8 cellular contexts compared by ENCODE assay signal in genomic region chr17:57810740-57811632, GRCh38. TPM values are rescaled to one million over a fixed set of nuclear protein-coding genes. Genes with fewer than 3 reads are reported as not detected.
A peak's percentile ranks its signal among the peaks of the same experiment; 100 is the strongest.
DNase-seq lines count a peak whose midpoint lies in the region; ATAC-seq, FAIRE-seq and TF ChIP-seq lines count a peak whose summit lies in the region.

No MANE protein-coding gene starts in this region.

- POLR2A ChIA-PET in activated CD4-positive, alpha-beta memory T cell treated with anti-CD3 and anti-CD28 coated beads for 36 hours (lab: Charles Lee): no interaction called here

- WGBS in thyroid gland, 2 donors: 25 to 32% methylated on average over 11 to 27 of the region's 31 CpGs

- peaks cover 2% of the 10 kb centered on the region for H3K9me3 Mint-ChIP-seq in astrocyte (ENCODE audit: unreplicated experiment)
- no peaks in the 10 kb centered on the region for H3K9me3 Mint-ChIP-seq in activated CD4-positive, alpha-beta memory T cell treated with anti-CD3 and anti-CD28 coated beads for 36 hours

- H3K4me1 Mint-ChIP-seq in astrocyte (ENCODE audit: low read depth, unreplicated experiment): peaks cover 3% of the 10 kb centered on the region
- H3K4me1 Mint-ChIP-seq in activated CD4-positive, alpha-beta memory T cell treated with anti-CD3 and anti-CD28 coated beads for 36 hours (ENCODE audit: low read depth): no peaks in the 10 kb centered on the region

- DNase-seq in COLO668 (lab: John Stamatoyannopoulos, UW; ENCODE audit: unreplicated experiment) (peak; percentile 33), NCI-H1694 treated with DMSO at 0.1 percent for 48 hours (lab: John Stamatoyannopoulos, UW) (peak; percentile 96), astrocyte (ENCODE audit: low read depth) (peak; percentile 72), kidney tubule cell (ENCODE audit: low spot score) (peak; percentile 78), thyroid gland (peak; percentile 23 to 46)
- DNase-seq in activated CD4-positive, alpha-beta memory T cell treated with anti-CD3 and anti-CD28 coated beads for 36 hours: no peak
- DNase-seq in activated naive CD4-positive, alpha-beta T cell treated with anti-CD3 and anti-CD28 coated beads, Interleukin-2, amount 50 U/mL, for 16 hours: no peak

- H2AFZ ChIP-seq in astrocyte (ENCODE audit: low read depth, low read length): peak overlapping the region; percentile 13

- intact Hi-C loops in thyroid gland (cut with DNase I): no loop called here
- intact Hi-C loops in activated CD4-positive, alpha-beta memory T cell treated with anti-CD3 and anti-CD28 coated beads for 36 hours (cut with micrococcal nuclease): no loop called here

- H3K79me2 ChIP-seq in astrocyte (ENCODE audit: insufficient read depth, low read length): no peaks in the 10 kb centered on the region

- FAIRE-seq in astrocyte (lab: Jason Lieb, UNC): no peak

- no peaks in the 10 kb centered on the region for H3K9me3 ChIP-seq in astrocyte (ENCODE audit: insufficient read depth, low read depth, low read length)
- no peaks in the 10 kb centered on the region for H3K9me3 ChIP-seq in thyroid gland

- H3K4me3 ChIP-seq in astrocyte (ENCODE audit: insufficient read depth, low read depth, low read length): peak overlapping the region; percentile 30
- no peak overlapping the region for H3K4me3 ChIP-seq in thyroid gland (replicated peaks in 1 of 3)

- H3K27ac ChIP-seq in astrocyte (ENCODE audit: low read depth, low read length): peak overlapping the region; percentile 25
- no peak overlapping the region for H3K27ac ChIP-seq in thyroid gland

- TF ChIP-seq CTCF in astrocyte (IDR thresholded peaks at IDR 0.05; ENCODE audit: insufficient read depth, low read depth, low read length): no peak
- no peak for TF ChIP-seq CTCF in thyroid gland (IDR thresholded peaks at IDR 0.05)

- no peak for ATAC-seq in HG02798 (IDR thresholded peaks at IDR 0.05; ENCODE audit: poor library complexity, unreplicated experiment)

- peak overlapping the region; percentile 35 for H3K9ac ChIP-seq in astrocyte (ENCODE audit: low read length)

- H4K20me1 ChIP-seq in astrocyte (ENCODE audit: insufficient read depth, low read length): peaks cover 7% of the 10 kb centered on the region

- H3K4me1 ChIP-seq in astrocyte (ENCODE audit: insufficient read depth, low read length) (peaks cover 17% of the 10 kb centered on the region), thyroid gland (peaks cover 0 to 17% of the 10 kb centered on the region in 2 donors)

- no peak for TF ChIP-seq POLR2A in thyroid gland (IDR thresholded peaks at IDR 0.05)

- peak overlapping the region; percentile 81 for H3K4me2 ChIP-seq in astrocyte (ENCODE audit: low read length)

- no peak overlapping the region for H3K27ac Mint-ChIP-seq in astrocyte (ENCODE audit: unreplicated experiment)
- no peak overlapping the region for H3K27ac Mint-ChIP-seq in activated CD4-positive, alpha-beta memory T cell treated with anti-CD3 and anti-CD28 coated beads for 36 hours

- H3K4me3 Mint-ChIP-seq in astrocyte (ENCODE audit: unreplicated experiment): no peak overlapping the region
- no peak overlapping the region for H3K4me3 Mint-ChIP-seq in activated CD4-positive, alpha-beta memory T cell treated with anti-CD3 and anti-CD28 coated beads for 36 hours

- H3K27me3 Mint-ChIP-seq in astrocyte (ENCODE audit: low read depth, unreplicated experiment): peaks cover 34% of the 10 kb centered on the region
- peaks cover 42% of the 10 kb centered on the region for H3K27me3 Mint-ChIP-seq in activated CD4-positive, alpha-beta memory T cell treated with anti-CD3 and anti-CD28 coated beads for 36 hours

- CTCF ChIA-PET in activated CD4-positive, alpha-beta memory T cell treated with anti-CD3 and anti-CD28 coated beads for 36 hours (lab: Charles Lee): interaction anchor here (1.3 kb wide), 1 partner anchor 23 kb away, joined by 4 read pairs; no protein-coding TSS in a partner anchor

- no peaks in the 10 kb centered on the region for H3K36me3 ChIP-seq in astrocyte (ENCODE audit: insufficient read depth, low read length)
- no peaks in the 10 kb centered on the region for H3K36me3 ChIP-seq in thyroid gland

- H3K36me3 Mint-ChIP-seq in astrocyte (ENCODE audit: low read depth, unreplicated experiment): no peaks in the 10 kb centered on the region
- H3K36me3 Mint-ChIP-seq in activated CD4-positive, alpha-beta memory T cell treated with anti-CD3 and anti-CD28 coated beads for 36 hours: no peaks in the 10 kb centered on the region

- H3K27me3 ChIP-seq in astrocyte (ENCODE audit: insufficient read depth, low read length): peaks cover 30% of the 10 kb centered on the region
- H3K27me3 ChIP-seq in thyroid gland: no peaks in the 10 kb centered on the region

RNA-seq across cellular contexts. Expression of gene MRPS23, which starts 38.9 kb away (rescaled TPM):
- total RNA-seq in astrocyte (56.9 and 61.3 TPM in 2 replicates), thyroid gland (10 to 100 TPM; 23.6 to 44.3 (median 34.8) TPM)
- total RNA-seq in activated CD4-positive, alpha-beta memory T cell treated with anti-CD3 and anti-CD28 coated beads for 36 hours: 10 to 100 TPM; 58.2 to 64.1 TPM

Comparison
In these comparisons a context has a peak if more than half of its experiments do, and no peak if none do; other contexts are left out.
1. DNase-seq: peak in COLO668 (single experiment), NCI-H1694 treated with DMSO at 0.1 percent for 48 hours (single experiment), astrocyte (single experiment), kidney tubule cell (single experiment) and thyroid gland (2 of 2); none in activated CD4-positive, alpha-beta memory T cell treated with anti-CD3 and anti-CD28 coated beads for 36 hours (single experiment) and activated naive CD4-positive, alpha-beta T cell treated with anti-CD3 and anti-CD28 coated beads, Interleukin-2, amount 50 U/mL, for 16 hours (single experiment).